In the genomic region with DNA sequence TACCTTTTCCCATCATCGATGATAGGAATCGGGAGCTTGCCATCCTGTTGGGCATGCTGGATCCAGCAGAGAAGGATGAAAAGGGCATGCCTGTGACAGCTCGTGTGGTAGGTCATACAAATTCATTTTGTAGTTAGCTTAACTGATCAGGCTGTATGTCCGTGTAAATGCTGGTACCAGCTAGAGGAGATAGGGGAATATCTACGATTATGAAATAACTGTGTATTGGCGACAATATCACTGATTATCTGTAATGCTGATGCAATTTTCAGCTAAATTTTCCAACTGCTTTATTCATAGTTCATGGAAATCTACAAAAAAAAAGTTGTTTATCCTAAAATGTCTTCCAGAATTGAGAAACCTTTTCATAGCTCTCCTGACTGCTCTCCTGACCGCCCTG, we compare ENCODE assay signal across 25 cellular contexts.
"Had no signal": no experiment of that assay in that cellular context is flagged by ENCODE, and none has a peak within 500 bp of the region (broad histone marks: within the 10 kb centered on the region; RNA-seq: fewer than 3 reads in every experiment).

No MANE protein-coding gene starts in this region.

- DNase-seq: dorsolateral prefrontal cortex; effector CD4-positive, alpha-beta T cell; foreskin fibroblast; gastrocnemius medialis; head of caudate nucleus; left ventricle myocardium superior; lower lobe of right lung; sigmoid colon; stimulated activated CD4-positive, alpha-beta T cell treated with anti-CD3 and anti-CD28 coated beads, Interleukin-2, amount 100 ng/mL, for 24 hours; stimulated activated CD4-positive, alpha-beta T cell treated with anti-CD3 and anti-CD28 coated beads, Interleukin-4, amount 100 ng/mL, for 24 hours; stimulated activated naive CD8-positive, alpha-beta T cell treated with anti-CD3 and anti-CD28 coated beads, Interleukin-15, Interleukin-2, amounts not matched to agents 100 U/mL and 50 U/mL, for 24 hours; substantia nigra; testis; tibial artery; upper lobe of left lung had no signal

- H3K4me3 Mint-ChIP-seq: natural killer cell treated with Interleukin-12 subunit alpha and Interleukin-12 subunit beta and Interleukin-15 and Interleukin-18, amount 100 ng/mL, for 72 hours; neural progenitor cell; stimulated activated memory B cell treated with anti-CD40 and anti-IgM and Interleukin-4, amounts not matched to agents 10 μg/mL and 1 μg/mL and 100 μg/mL, for 72 hours had no signal

- H3K4me1 Mint-ChIP-seq: stimulated activated memory B cell treated with anti-CD40 and anti-IgM and Interleukin-4, amounts not matched to agents 10 μg/mL and 1 μg/mL and 100 μg/mL, for 72 hours had no signal

- H3K27me3 Mint-ChIP-seq: natural killer cell treated with Interleukin-12 subunit alpha and Interleukin-12 subunit beta and Interleukin-15 and Interleukin-18, amount 100 ng/mL, for 72 hours; stimulated activated memory B cell treated with anti-CD40 and anti-IgM and Interleukin-4, amounts not matched to agents 10 μg/mL and 1 μg/mL and 100 μg/mL, for 72 hours had no signal

- ATAC-seq: esophagus mucosa; gastrocnemius medialis; left ventricle myocardium superior; lower lobe of right lung; natural killer cell treated with Interleukin-12 subunit alpha and Interleukin-12 subunit beta and Interleukin-15 and Interleukin-18, amount 100 ng/mL, for 72 hours; stimulated activated memory B cell treated with anti-CD40 and anti-IgM and Interleukin-4, amounts not matched to agents 10 μg/mL and 1 μg/mL and 100 μg/mL, for 72 hours; stimulated activated naive CD8-positive, alpha-beta T cell treated with anti-CD3 and anti-CD28 coated beads, Interleukin-15, Interleukin-2, amounts not matched to agents 100 U/mL and 50 U/mL, for 24 hours had no signal

- H2AFZ ChIP-seq: neural progenitor cell had no signal

- FAIRE-seq: colon, keratinocyte, urothelium cell line had no signal

- H3K4me1 ChIP-seq: lower lobe of right lung, neural progenitor cell, prostate gland had no signal

- H3K9ac ChIP-seq: neural progenitor cell had no signal

- H3K4me3 ChIP-seq: dorsolateral prefrontal cortex, gastrocnemius medialis, lower lobe of right lung, neural progenitor cell, prostate gland, right atrium auricular region, sigmoid colon, testis, tibial artery, upper lobe of left lung had no signal

- H3K27me3 ChIP-seq: dorsolateral prefrontal cortex, gastrocnemius medialis, neural progenitor cell, right atrium auricular region, sigmoid colon, testis, tibial artery, upper lobe of left lung had no signal

- H3K9me3 Mint-ChIP-seq: natural killer cell treated with Interleukin-12 subunit alpha and Interleukin-12 subunit beta and Interleukin-15 and Interleukin-18, amount 100 ng/mL, for 72 hours; neural progenitor cell; stimulated activated memory B cell treated with anti-CD40 and anti-IgM and Interleukin-4, amounts not matched to agents 10 μg/mL and 1 μg/mL and 100 μg/mL, for 72 hours had no signal

- H3K9me3 ChIP-seq: gastrocnemius medialis, lower lobe of right lung, prostate gland, right atrium auricular region, sigmoid colon, testis, tibial artery, upper lobe of left lung had no signal

- H3K4me2 ChIP-seq: neural progenitor cell had no signal

- H3K27ac Mint-ChIP-seq: natural killer cell treated with Interleukin-12 subunit alpha and Interleukin-12 subunit beta and Interleukin-15 and Interleukin-18, amount 100 ng/mL, for 72 hours; neural progenitor cell; stimulated activated memory B cell treated with anti-CD40 and anti-IgM and Interleukin-4, amounts not matched to agents 10 μg/mL and 1 μg/mL and 100 μg/mL, for 72 hours had no signal

- H3K27ac ChIP-seq: dorsolateral prefrontal cortex, epithelial cell of prostate, gastrocnemius medialis, lower lobe of right lung, neural progenitor cell, prostate gland, right atrium auricular region, sigmoid colon, testis, tibial artery, upper lobe of left lung had no signal
